ENCODE assay signal across 15 cellular contexts in the genomic region with DNA sequence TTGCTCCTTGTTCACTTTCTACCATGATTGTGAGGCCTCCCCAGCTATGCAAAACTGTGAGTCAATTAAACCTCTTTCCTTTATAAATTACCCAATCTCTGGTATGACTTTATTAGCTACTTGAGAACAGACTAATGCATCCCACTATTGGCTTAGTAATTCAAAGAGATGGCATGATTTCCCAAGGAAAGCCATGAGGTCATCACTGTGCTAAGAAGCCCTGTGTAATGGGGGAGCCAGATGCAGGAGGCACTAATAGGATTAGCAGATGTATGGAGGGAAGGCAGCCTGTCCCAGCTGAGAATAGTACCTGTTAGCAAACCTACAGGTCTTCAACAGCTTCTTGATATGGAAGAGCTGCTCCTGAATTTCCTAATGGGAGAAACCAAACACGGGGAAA.
"Had no signal": no experiment of that assay in that cellular context is flagged by ENCODE, and none has a peak within 500 bp of the region (broad histone marks: within the 10 kb centered on the region; RNA-seq: fewer than 3 reads in every experiment).

No MANE protein-coding gene starts in this region.

- H3K4me3 ChIP-seq: mucosa of descending colon, pancreas had no signal

- H3K9me3 Mint-ChIP-seq: activated naive CD4-positive, alpha-beta T cell treated with anti-CD3 and anti-CD28 coated beads, Interleukin-2, amount 10 ng/mL, durations not matched to agents 7 days and 5 days; naive thymus-derived CD8-positive, alpha-beta T cell had no signal

- DNase-seq: activated CD4-positive, CD25-positive, alpha-beta regulatory T cell treated with anti-CD3 and anti-CD28 coated beads, Interleukin-2, amount 50 U/mL, for 72 hours; activated CD8-positive, alpha-beta memory T cell treated with anti-CD3 and anti-CD28 coated beads for 24 hours; activated CD8-positive, alpha-beta memory T cell treated with anti-CD3 and anti-CD28 coated beads, Interleukin-2, amount 50 U/mL, for 48 hours; activated effector memory CD4-positive, alpha-beta T cell treated with Interleukin-2 at 50 U/mL for 16 hours; activated naive CD4-positive, alpha-beta T cell treated with anti-CD3 and anti-CD28 coated beads, Interleukin-2, amount 10 ng/mL, durations not matched to agents 7 days and 5 days; activated T-cell treated with anti-CD3 and anti-CD28 coated beads, Interleukin-2, amount 50 U/mL, for 48 hours; effector CD8-positive, alpha-beta T cell; head of caudate nucleus; mucosa of descending colon; naive thymus-derived CD8-positive, alpha-beta T cell; pancreas; stimulated activated naive CD4-positive, alpha-beta T cell; T1000 had no signal

- ATAC-seq: left lobe of liver; mucosa of descending colon; naive thymus-derived CD8-positive, alpha-beta T cell; pancreas had no signal

- H3K4me3 Mint-ChIP-seq: activated naive CD4-positive, alpha-beta T cell treated with anti-CD3 and anti-CD28 coated beads, Interleukin-2, amount 10 ng/mL, durations not matched to agents 7 days and 5 days; naive thymus-derived CD8-positive, alpha-beta T cell had no signal

- H3K4me1 Mint-ChIP-seq: activated naive CD4-positive, alpha-beta T cell treated with anti-CD3 and anti-CD28 coated beads, Interleukin-2, amount 10 ng/mL, durations not matched to agents 7 days and 5 days; naive thymus-derived CD8-positive, alpha-beta T cell had no signal

- H3K9me3 ChIP-seq: mucosa of descending colon, neutrophil, pancreas had no signal

- H3K27ac ChIP-seq: neutrophil, pancreas had no signal

- H3K36me3 Mint-ChIP-seq: activated naive CD4-positive, alpha-beta T cell treated with anti-CD3 and anti-CD28 coated beads, Interleukin-2, amount 10 ng/mL, durations not matched to agents 7 days and 5 days; naive thymus-derived CD8-positive, alpha-beta T cell had no signal

- H3K27ac Mint-ChIP-seq: activated naive CD4-positive, alpha-beta T cell treated with anti-CD3 and anti-CD28 coated beads, Interleukin-2, amount 10 ng/mL, durations not matched to agents 7 days and 5 days; naive thymus-derived CD8-positive, alpha-beta T cell had no signal

- H3K36me3 ChIP-seq: pancreas had no signal

- H3K27me3 ChIP-seq: neutrophil, pancreas had no signal
